In the genomic region with DNA sequence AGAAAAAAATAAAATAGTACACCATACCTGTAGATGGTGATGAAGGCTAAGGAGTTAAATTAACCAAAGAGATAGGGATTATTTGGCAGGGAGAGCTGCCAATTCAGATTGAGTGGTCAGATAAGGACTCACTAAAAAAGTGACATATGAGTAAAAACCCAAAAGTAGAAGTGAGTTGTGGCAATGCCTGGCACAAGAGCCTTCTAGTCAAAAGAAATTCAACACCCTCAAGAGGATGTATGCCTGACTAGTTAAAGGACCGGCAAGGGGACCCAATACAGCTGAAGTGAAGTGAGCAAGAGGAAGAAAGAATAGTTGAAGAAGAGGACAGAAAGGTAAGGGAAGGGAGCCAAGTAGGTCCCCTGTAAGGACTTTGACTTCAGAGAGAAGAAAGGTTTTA, we compare ENCODE assay signal across 18 cellular contexts. TPM values are rescaled to one million over a fixed set of nuclear protein-coding genes. Genes with fewer than 3 reads are reported as not detected.
DNase-seq lines count a peak whose midpoint lies in the region; ATAC-seq, FAIRE-seq and TF ChIP-seq lines count a peak whose summit lies in the region.
"Had no signal": no experiment of that assay in that cellular context is flagged by ENCODE, and none has a peak within 500 bp of the region (broad histone marks: within the 10 kb centered on the region; RNA-seq: fewer than 3 reads in every experiment).

No MANE protein-coding gene starts in this region.

- H3K4me2 ChIP-seq in HepG2 (ENCODE audit: low read depth, low read length): no peak overlapping the region

- H3K36me3 ChIP-seq in HepG2 (replicated peaks in 1 of 2; ENCODE audit: control insufficient read depth in 1 of 2, insufficient read depth in 2 of 2, low read length in 2 of 2): no peaks in the 10 kb centered on the region; a peak in 1 of 5 replicates
- H3K36me3 ChIP-seq: Peyer's patch had no signal

- TF ChIP-seq POLR2A in HepG2 (IDR thresholded peaks at IDR 0.05; ENCODE audit: insufficient read depth in 1 of 2, low read depth in 2 of 2, low read length in 2 of 2): no peak

- H4K20me1 ChIP-seq in HepG2 (ENCODE audit: insufficient read depth, low read length): peaks cover 16% of the 10 kb centered on the region; the same call in 1 of the 2 replicates

- no peak for TF ChIP-seq RAD21 in HepG2 (CRISPR knock-in tag; IDR thresholded peaks at IDR 0.05)

- H3K79me2 ChIP-seq in HepG2 (ENCODE audit: insufficient read depth, low read length): peaks cover 37% of the 10 kb centered on the region

- CTCF ChIA-PET in HepG2 (lab: Yijun Ruan, JAX; ENCODE audit: low intra/inter-chr PET ratio, low total read pairs): no interaction called here

- no TSS peak for BruUV-seq in HepG2 (replicated peaks; lab: Mats Ljungman, UMichigan)

- ATAC-seq in GM18867 (IDR thresholded peaks at IDR 0.05; ENCODE audit: unreplicated experiment) (peak; percentile 72), GM21717 (IDR thresholded peaks at IDR 0.05; ENCODE audit: unreplicated experiment) (peak; percentile 79), HG03442 (IDR thresholded peaks at IDR 0.05; ENCODE audit: unreplicated experiment) (peak; percentile 86), left lobe of liver (peak; percentile 40), HepG2 (no peak)
- ATAC-seq: CD8-positive, alpha-beta T cell had no signal

- H3K9ac ChIP-seq in HepG2 (ENCODE audit: insufficient read depth, low read depth, low read length): no peak overlapping the region

- H3K27ac ChIP-seq in HepG2 (ENCODE audit: extremely low read length, insufficient read depth, low read length): no peak overlapping the region
- H3K27ac ChIP-seq: Peyer's patch had no signal

- no peak overlapping the region for H3K4me3 ChIP-seq in HepG2 (replicated peaks in 1 of 3; ENCODE audit: insufficient read depth in 1 of 3, low read depth in 2 of 3, low read length in 3 of 3)
- H3K4me3 ChIP-seq: Peyer's patch had no signal

- FAIRE-seq in HepG2 (lab: Jason Lieb, UNC): no peak
- FAIRE-seq: frontal cortex, HTR-8/SVneo, TTC549 had no signal

- 97% methylated on average over 1 of the region's 1 CpG for WGBS in HepG2 (ENCODE audit: low lambda C conversion rate)

- in situ Hi-C loops in HepG2 (cut with HindIII; ENCODE audit: extremely low pct_ligation_motif_present, low pct_unique_long_range_greater_than_20kb): no loop called here

- TF ChIP-seq CTCF in HepG2 (CRISPR knock-in tag; IDR thresholded peaks at IDR 0.05): no peak

- H3K27me3 ChIP-seq in HepG2 (ENCODE audit: control insufficient read depth in 1 of 2, insufficient read depth in 2 of 2, low read length in 2 of 2): no peaks in the 10 kb centered on the region
- H3K27me3 ChIP-seq: Peyer's patch had no signal

- DNase-seq in left lobe of liver (ENCODE audit: low spot score) (no peak), NCI-H2029 treated with DMSO at 0.1 percent for 48 hours (lab: John Stamatoyannopoulos, UW) (no peak), HepG2 (ENCODE audit: low spot score) (no peak), NCI-H510A (lab: John Stamatoyannopoulos, UW) (no peak)
- no peak for DNase-seq in activated CD4-positive, CD25-positive, alpha-beta regulatory T cell treated with anti-CD3 and anti-CD28 coated beads, Interleukin-2, amount 50 U/mL, for 72 hours
- DNase-seq: activated CD8-positive, alpha-beta memory T cell treated with anti-CD3 and anti-CD28 coated beads, Interleukin-2, amount 50 U/mL, for 4 hours; aorta; CD8-positive, alpha-beta T cell; HCEC 1CT; kidney glomerular epithelial cell; NCI-H2081 treated with DMSO at 0.1 percent for 48 hours; Peyer's patch had no signal

- peaks cover 2% of the 10 kb centered on the region; the same call in 1 of the 2 replicates for H3K4me1 ChIP-seq in HepG2 (ENCODE audit: insufficient read depth, low read length)

- POLR2A ChIA-PET in HepG2 (lab: Yijun Ruan, JAX): no interaction called here

- H3K9me3 ChIP-seq in HepG2 (ENCODE audit: low read length): no peaks in the 10 kb centered on the region
- H3K9me3 ChIP-seq: Peyer's patch had no signal

- intact Hi-C loops in HepG2 (cut with micrococcal nuclease; ENCODE audit: unreplicated experiment): no loop called here

- H2AFZ ChIP-seq in HepG2 (ENCODE audit: low read length): no peak overlapping the region

- TF ChIP-seq EP300 in HepG2 (IDR thresholded peaks at IDR 0.05; ENCODE audit: low read depth in 2 of 2, low read length in 2 of 2) (no peak), HepG2 (CRISPR knock-in tag; IDR thresholded peaks at IDR 0.05; ENCODE audit: borderline replicate concordance) (no peak)

TF ChIP-seq in HepG2, 621 proteins besides CTCF, POLR2A, EP300 and RAD21:
- TF ChIP-seq TEAD3 (CRISPR knock-in tag; optimal IDR thresholded peaks at IDR 0.05; ENCODE audit: borderline replicate concordance) (no peak), HOXA3 (CRISPR knock-in tag; IDR thresholded peaks at IDR 0.05) (no peak), CBFB (CRISPR knock-in tag; IDR thresholded peaks at IDR 0.05) (no peak), GATAD2A (CRISPR knock-in tag; IDR thresholded peaks at IDR 0.05) (no peak), SIN3A (IDR thresholded peaks at IDR 0.05; ENCODE audit: borderline replicate concordance, low read depth, low read length) (no peak)
- TF ChIP-seq, protein P1, sequence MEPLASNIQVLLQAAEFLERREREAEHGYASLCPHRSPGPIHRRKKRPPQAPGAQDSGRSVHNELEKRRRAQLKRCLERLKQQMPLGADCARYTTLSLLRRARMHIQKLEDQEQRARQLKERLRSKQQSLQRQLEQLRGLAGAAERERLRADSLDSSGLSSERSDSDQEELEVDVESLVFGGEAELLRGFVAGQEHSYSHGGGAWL (CRISPR knock-in tag; IDR thresholded peaks at IDR 0.05): no peak

RNA-seq across cellular contexts. Expression of a gene that starts 34.9 kb away (rescaled TPM):
- total RNA-seq in left lobe of liver (14.3 TPM), HepG2 (2016; rRNA removed; fragmentation: Illumina TruSeq; extraction: Trizol) (35.4 and 44.5 TPM in 2 replicates)
- 33.4 and 38.1 TPM in 2 replicates for total RNA-seq in HepG2 (2016; cell fraction: cytosol; rRNA removed; fragmentation: Illumina TruSeq; extraction: Trizol; ENCODE audit: low read depth)
- total RNA-seq in HepG2 (2016; cell fraction: insoluble cytoplasmic fraction; rRNA removed; fragmentation: Illumina TruSeq; extraction: Trizol): 34.3 and 42.9 TPM in 2 replicates
- total RNA-seq in HepG2 (2016; cell fraction: membrane; rRNA removed; fragmentation: Illumina TruSeq; extraction: Trizol): 31.5 and 31.6 TPM in 2 replicates
- 34.9 and 35.6 TPM in 2 replicates for total RNA-seq in HepG2 (2016; cell fraction: nucleus; rRNA removed; fragmentation: Illumina TruSeq; extraction: Trizol)
- 24.2 and 28.6 TPM in 2 replicates for polyA plus RNA-seq in HepG2 (2011; rRNA removed)
- polyA plus RNA-seq in HepG2 (2011; cell fraction: cytosol; rRNA removed): 14.5 and 18.0 TPM in 2 replicates
- 18.4 and 19.9 TPM in 2 replicates for polyA plus RNA-seq in HepG2 (2011; cell fraction: nucleus; rRNA removed)
- polyA plus RNA-seq in HepG2 (2012): 19.5 and 21.8 TPM in 2 replicates
- polyA plus RNA-seq in HepG2 (2016; cell fraction: cytosol; fragmentation: Illumina TruSeq; extraction: Trizol; ENCODE audit: low read depth): 2.4 and 3.0 TPM in 2 replicates
- polyA plus RNA-seq in HepG2 (2016; cell fraction: insoluble cytoplasmic fraction; fragmentation: Illumina TruSeq; extraction: Trizol; ENCODE audit: low read depth): 25.1 and 29.8 TPM in 2 replicates
- 6.9 and 7.7 TPM in 2 replicates for polyA plus RNA-seq in HepG2 (2016; cell fraction: membrane; fragmentation: Illumina TruSeq; extraction: Trizol; ENCODE audit: low read depth)
- polyA plus RNA-seq in HepG2 (2016; cell fraction: nucleus; fragmentation: Illumina TruSeq; extraction: Trizol; ENCODE audit: insufficient read depth, low read depth): 35.5 and 38.0 TPM in 2 replicates
- polyA minus RNA-seq in HepG2 (2011; rRNA and poly(A)+ RNA removed; ENCODE audit: low replicate concordance): 30.9 and 40.2 TPM in 2 replicates
- polyA minus RNA-seq in HepG2 (2011; cell fraction: cytosol; rRNA and poly(A)+ RNA removed): 25.8 and 27.5 TPM in 2 replicates
- 69.3 and 81.7 TPM in 2 replicates for polyA minus RNA-seq in HepG2 (2011; cell fraction: nucleus; rRNA and poly(A)+ RNA removed)
